ENCODE assay signal across 8 cellular contexts in genomic region chr7:140326116-140326928, GRCh38.
DNase-seq lines count a peak whose midpoint lies in the region; ATAC-seq, FAIRE-seq and TF ChIP-seq lines count a peak whose summit lies in the region.

No MANE protein-coding gene starts in this region.

- H3K23ac ChIP-seq in trophoblast cell (ENCODE audit: low read length) = no peak overlapping the region

- H3K79me1 ChIP-seq in trophoblast cell (ENCODE audit: low read length) = no peaks in the 10 kb centered on the region

- POLR2A ChIA-PET in Caco-2 (lab: Charles Lee) = no interaction called here

- CTCF ChIA-PET in Caco-2 (lab: Charles Lee) = interaction anchor here (0.5 to 1.2 kb wide), 3 partner anchors 101 to 151 kb away, joined by 3 to 5 read pairs (median 4); partner anchors contain the start of gene KDM7A

- H3K9me3 Mint-ChIP-seq in Caco-2 (ENCODE audit: unreplicated experiment) = no peaks in the 10 kb centered on the region

- H3K4me2 ChIP-seq in trophoblast cell (ENCODE audit: low read length) = no peak overlapping the region

- no CpG with 5 or more reads among the region's 16 CpGs for WGBS in trophoblast cell (ENCODE audit: extremely low coverage, insufficient coverage, insufficient read length)
- 18 to 23% methylated on average over 16 of the region's 16 CpGs for WGBS in aorta, 2 donors

- no peaks in the 10 kb centered on the region for H3K79me2 ChIP-seq in trophoblast cell (ENCODE audit: control insufficient read depth, insufficient read depth, low read length, poor library complexity)

- H4K8ac ChIP-seq in trophoblast cell (ENCODE audit: low read depth, low read length) = no peak overlapping the region

- H3K14ac ChIP-seq in trophoblast cell (ENCODE audit: low read length) = no peak overlapping the region

- no peak overlapping the region for H3K27ac Mint-ChIP-seq in Caco-2 (ENCODE audit: unreplicated experiment)

- no peaks in the 10 kb centered on the region for H3K27me3 Mint-ChIP-seq in Caco-2 (ENCODE audit: insufficient read depth, unreplicated experiment)

- H3K36me3 Mint-ChIP-seq in Caco-2 (ENCODE audit: insufficient read depth, unreplicated experiment) = peaks cover under 1% of the 10 kb centered on the region

- H2BK120ac ChIP-seq in trophoblast cell (ENCODE audit: insufficient read depth, low read length, poor library complexity) = no peak overlapping the region

- no peak overlapping the region for H4K91ac ChIP-seq in trophoblast cell (ENCODE audit: low read depth, low read length)

- H3K27ac ChIP-seq in RWPE2 (ENCODE audit: poor library complexity, severe bottlenecking) (no peak overlapping the region), trophoblast cell (ENCODE audit: low read depth, low read length) (no peak overlapping the region), aorta (ENCODE audit: low read depth in 1 of 2, low read length in 2 of 2) (no peak overlapping the region)

- H3K18ac ChIP-seq in trophoblast cell (ENCODE audit: low read length) = no peak overlapping the region

- H3K9ac ChIP-seq in trophoblast cell (ENCODE audit: low read length) = no peak overlapping the region

- no peak overlapping the region for H3K4me3 ChIP-seq in Caco-2 (ENCODE audit: low read depth, low read length)
- no peak overlapping the region for H3K4me3 ChIP-seq in RWPE2 (ENCODE audit: severe bottlenecking)
- no peak overlapping the region for H3K4me3 ChIP-seq in trophoblast cell (ENCODE audit: low read depth, low read length)
- H3K4me3 ChIP-seq in aorta (ENCODE audit: low read length in 2 of 2) = no peak overlapping the region

- FAIRE-seq in HTR-8/SVneo (lab: Jason Lieb, UNC) = no peak

- no peak overlapping the region for H2BK5ac ChIP-seq in trophoblast cell (ENCODE audit: low read depth, low read length, poor library complexity)

- TF ChIP-seq CTCF in Caco-2 (IDR thresholded peaks at IDR 0.05; ENCODE audit: insufficient read depth in 1 of 2, low read depth in 1 of 2, low read length in 1 of 2, severe bottlenecking in 1 of 2, unreplicated experiment in 1 of 2) (peak; percentile 64 to 86), RWPE2 (IDR thresholded peaks at IDR 0.05; ENCODE audit: poor library complexity, severe bottlenecking) (peak; percentile 79)

- DNase-seq in Caco-2 (peak; percentile 56 to 70), HTR-8/SVneo (ENCODE audit: insufficient read length, low spot score) (peak; percentile 67), RWPE2 (ENCODE audit: low spot score) (no peak), head of caudate nucleus (peak; percentile 46 to 91 (median 77)), trophoblast cell (peak; percentile 55 to 77), aorta (peak; percentile 67 to 86)
- DNase-seq in activated naive CD8-positive, alpha-beta T cell treated with anti-CD3 and anti-CD28 coated beads, Interleukin-2, amount 50 U/mL, for 16 hours (ENCODE audit: low read depth, low spot score) = peak; percentile 7

- no peak overlapping the region for H2BK12ac ChIP-seq in trophoblast cell (ENCODE audit: low read length)

- peak; percentile 92 for ATAC-seq in RWPE2 (ENCODE audit: low read depth)
- ATAC-seq in aorta (ENCODE audit: low FRiP score) = peak; percentile 83
- ATAC-seq in HG02759 (IDR thresholded peaks at IDR 0.05; ENCODE audit: unreplicated experiment) = no peak

- no peak overlapping the region for H2AFZ ChIP-seq in trophoblast cell (ENCODE audit: insufficient read depth, low read length, poor library complexity)

- no peaks in the 10 kb centered on the region for H3K27me3 ChIP-seq in Caco-2 (replicated peaks; ENCODE audit: control insufficient read depth, insufficient read depth, low read length)
- H3K27me3 ChIP-seq in RWPE2 (ENCODE audit: insufficient read depth, poor library complexity, severe bottlenecking) = no peaks in the 10 kb centered on the region
- H3K27me3 ChIP-seq in trophoblast cell (ENCODE audit: insufficient read depth, low read length) = no peaks in the 10 kb centered on the region
- H3K27me3 ChIP-seq in aorta (ENCODE audit: control insufficient read depth in 1 of 2, insufficient read depth in 2 of 2, low read length in 1 of 2) = no peaks in the 10 kb centered on the region

- no TSS peak for BruUV-seq in Caco-2 (replicated peaks; lab: Mats Ljungman, UMichigan)

- H3K4me3 Mint-ChIP-seq in Caco-2 (ENCODE audit: unreplicated experiment) = no peak overlapping the region

- no peaks in the 10 kb centered on the region for H3K4me1 Mint-ChIP-seq in Caco-2 (ENCODE audit: low read depth, unreplicated experiment)

- H3K4ac ChIP-seq in trophoblast cell (ENCODE audit: low read depth, low read length) = no peak overlapping the region

- H3K9me3 ChIP-seq in Caco-2 (no peaks in the 10 kb centered on the region), RWPE2 (ENCODE audit: severe bottlenecking) (no peaks in the 10 kb centered on the region), trophoblast cell (ENCODE audit: insufficient read depth, low read depth, low read length) (no peaks in the 10 kb centered on the region), aorta (ENCODE audit: control insufficient read depth, low read length) (no peaks in the 10 kb centered on the region)

- no peaks in the 10 kb centered on the region for H3K36me3 ChIP-seq in Caco-2 (ENCODE audit: control insufficient read depth, insufficient read depth, low read length)
- H3K36me3 ChIP-seq in RWPE2 (ENCODE audit: low read depth) = no peaks in the 10 kb centered on the region
- H3K36me3 ChIP-seq in trophoblast cell (ENCODE audit: control insufficient read depth in 1 of 2, insufficient read depth in 2 of 2, low read length in 2 of 2) = peaks cover 0 to 2% of the 10 kb centered on the region in 2 experiments
- no peaks in the 10 kb centered on the region for H3K36me3 ChIP-seq in aorta (ENCODE audit: control insufficient read depth in 1 of 2, insufficient read depth in 2 of 2, low read length in 1 of 2)

- H2AK5ac ChIP-seq in trophoblast cell (ENCODE audit: low read length) = no peak overlapping the region

- H3K4me1 ChIP-seq in Caco-2 (0 out of 2 replicates have a peak, but pooled peaks cover 4% of the 10 kb centered on the region), RWPE2 (ENCODE audit: insufficient read depth, poor library complexity, severe bottlenecking) (no peaks in the 10 kb centered on the region), trophoblast cell (ENCODE audit: control insufficient read depth in 1 of 2, insufficient read depth in 2 of 2, low read length in 2 of 2) (peaks cover 3 to 4% of the 10 kb centered on the region in 2 experiments), aorta (ENCODE audit: control insufficient read depth in 1 of 2, insufficient read depth in 2 of 2, low read length in 2 of 2) (no peaks in the 10 kb centered on the region)

- intact Hi-C loops in Caco-2 (cut with micrococcal nuclease; ENCODE audit: unreplicated experiment) (loop anchor here (1.0 to 10.0 kb wide), 4 partner anchors 29 to 322 kb away; no protein-coding TSS in a partner anchor), head of caudate nucleus (cut with DNase I) (loop anchor here (5.0 kb wide), 1 partner anchor 149 kb away; the partner anchor contains the start of gene KDM7A), aorta (cut with DNase I) (loop anchor here (2.0 kb wide), 1 partner anchor 152 kb away; no protein-coding TSS in a partner anchor)

- H4K12ac ChIP-seq in trophoblast cell (ENCODE audit: low read depth, low read length) = no peak overlapping the region
